In the genomic region with DNA sequence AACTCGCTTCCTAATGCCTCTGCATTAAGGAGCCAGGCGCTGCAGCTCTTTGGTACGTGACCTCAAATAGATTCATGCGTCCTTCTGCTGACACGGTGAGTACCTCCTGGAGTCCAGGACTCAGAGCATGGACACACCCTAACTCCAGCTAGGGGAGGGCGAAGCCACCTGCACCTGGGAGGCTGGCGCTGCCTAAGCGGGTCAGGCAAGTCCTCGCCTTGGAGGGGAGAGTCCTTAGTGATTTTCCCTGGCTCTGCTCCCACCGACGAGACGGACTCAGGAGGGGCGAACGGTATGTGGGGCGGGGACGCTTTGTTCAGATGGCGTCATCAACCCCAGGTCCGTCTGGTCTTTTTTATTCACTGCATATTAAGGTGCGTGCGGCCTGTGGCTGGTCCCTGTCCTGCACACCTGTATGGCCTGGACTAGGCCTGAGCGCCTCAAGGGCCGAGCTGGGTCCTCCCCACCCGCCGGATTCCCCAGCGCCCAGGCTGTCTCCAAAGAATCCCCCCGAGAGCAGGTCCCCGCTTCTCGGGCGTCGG, we compare ENCODE assay signal across 11 cellular contexts. TPM values are rescaled to one million over a fixed set of nuclear protein-coding genes. Genes with fewer than 3 reads are reported as not detected.
DNase-seq lines count a peak whose midpoint lies in the region; ATAC-seq and TF ChIP-seq lines count a peak whose summit lies in the region.
"Had no signal": no experiment of that assay in that cellular context is flagged by ENCODE, and none has a peak within 500 bp of the region (broad histone marks: within the 10 kb centered on the region; RNA-seq: fewer than 3 reads in every experiment).

No MANE protein-coding gene starts in this region.

- no peak overlapping the region for H3K18ac ChIP-seq in trophoblast cell (ENCODE audit: low read length)

- no peaks in the 10 kb centered on the region for H3K36me3 ChIP-seq in CD4-positive, alpha-beta memory T cell (ENCODE audit: insufficient read depth, low read length)
- H3K36me3 ChIP-seq in trophoblast cell (ENCODE audit: control insufficient read depth in 1 of 2, insufficient read depth in 2 of 2, low read length in 2 of 2): no peaks in the 10 kb centered on the region

- H3K4ac ChIP-seq in trophoblast cell (ENCODE audit: low read depth, low read length): no peak overlapping the region

- no peak overlapping the region for H3K27ac ChIP-seq in CD4-positive, alpha-beta memory T cell (ENCODE audit: low read depth, low read length)
- no peak overlapping the region for H3K27ac ChIP-seq in trophoblast cell (ENCODE audit: low read depth, low read length)
- H3K27ac ChIP-seq: SK-N-MC had no signal

- H3K36me3 Mint-ChIP-seq in CD4-positive, alpha-beta memory T cell: no peaks in the 10 kb centered on the region
- peaks cover 5% of the 10 kb centered on the region for H3K36me3 Mint-ChIP-seq in glutamatergic neuron (ENCODE audit: unreplicated experiment)
- H3K36me3 Mint-ChIP-seq in effector memory CD8-positive, alpha-beta T cell (ENCODE audit: insufficient read depth): no peaks in the 10 kb centered on the region
- H3K36me3 Mint-ChIP-seq: activated naive CD4-positive, alpha-beta T cell treated with anti-CD3 and anti-CD28 coated beads, Interleukin-2, amount 50 U/mL, for 72 hours; stimulated activated memory B cell treated with anti-CD40 and anti-IgM and Interleukin-4, amounts not matched to agents 10 μg/mL and 1 μg/mL and 100 μg/mL, for 72 hours had no signal

- POLR2A ChIA-PET in CD4-positive, alpha-beta memory T cell (lab: Charles Lee; ENCODE audit: partially characterized antibody): interaction anchor here (0.6 kb wide), 1 partner anchor 71 kb away, joined by 3 read pairs; no protein-coding TSS in a partner anchor

- intact Hi-C loops in CD4-positive, alpha-beta memory T cell (cut with micrococcal nuclease): no loop called here

- H3K4me1 Mint-ChIP-seq in CD4-positive, alpha-beta memory T cell: peaks cover 0 to 5% (median 3%) of the 10 kb centered on the region in 4 donors
- peaks cover 8% of the 10 kb centered on the region for H3K4me1 Mint-ChIP-seq in glutamatergic neuron (ENCODE audit: low read depth, unreplicated experiment)
- H3K4me1 Mint-ChIP-seq in effector memory CD8-positive, alpha-beta T cell (ENCODE audit: low read depth in 2 of 2): no peaks in the 10 kb centered on the region

- H2AFZ ChIP-seq in trophoblast cell (ENCODE audit: insufficient read depth, low read length, poor library complexity): no peak overlapping the region

- no peak overlapping the region for H4K91ac ChIP-seq in trophoblast cell (ENCODE audit: low read depth, low read length)

- no peaks in the 10 kb centered on the region for H3K79me1 ChIP-seq in trophoblast cell (ENCODE audit: low read length)

- H3K27ac Mint-ChIP-seq in CD4-positive, alpha-beta memory T cell: no peak overlapping the region
- no peak overlapping the region for H3K27ac Mint-ChIP-seq in glutamatergic neuron (ENCODE audit: unreplicated experiment)
- H3K27ac Mint-ChIP-seq in effector memory CD8-positive, alpha-beta T cell: no peak overlapping the region
- H3K27ac Mint-ChIP-seq: activated naive CD4-positive, alpha-beta T cell treated with anti-CD3 and anti-CD28 coated beads, Interleukin-2, amount 50 U/mL, for 72 hours; stimulated activated memory B cell treated with anti-CD40 and anti-IgM and Interleukin-4, amounts not matched to agents 10 μg/mL and 1 μg/mL and 100 μg/mL, for 72 hours had no signal

- ATAC-seq in effector memory CD8-positive, alpha-beta T cell (replicated peaks): no peak

- H4K8ac ChIP-seq in trophoblast cell (ENCODE audit: low read depth, low read length): no peak overlapping the region

- peak overlapping the region; percentile 60 for H3K4me2 ChIP-seq in trophoblast cell (ENCODE audit: low read length)

- H3K4me3 Mint-ChIP-seq in CD4-positive, alpha-beta memory T cell: peak overlapping the region in 5 of 8 donors; percentile 21 to 39 (median 34)
- H3K4me3 Mint-ChIP-seq in glutamatergic neuron (ENCODE audit: unreplicated experiment): peak overlapping the region; percentile 42
- H3K4me3 Mint-ChIP-seq in effector memory CD8-positive, alpha-beta T cell: peak overlapping the region in 1 of 2 donors; percentile 33

- no peak overlapping the region for H2BK12ac ChIP-seq in trophoblast cell (ENCODE audit: low read length)

- no peak for DNase-seq in CD4-positive, alpha-beta memory T cell
- DNase-seq in NCI-H146 treated with DMSO at 0.1 percent for 48 hours (lab: John Stamatoyannopoulos, UW; ENCODE audit: unreplicated experiment): peak; percentile 64
- DNase-seq in glutamatergic neuron: no peak
- no peak for DNase-seq in trophoblast cell
- DNase-seq in medulla oblongata (ENCODE audit: extremely low spot score): no peak
- no peak for DNase-seq in AML-193 (lab: John Stamatoyannopoulos, UW)
- DNase-seq in activated gamma-delta T cell treated with Interleukin-2 at 50 U/mL for 16 hours: no peak
- no peak for DNase-seq in effector memory CD8-positive, alpha-beta T cell

- no peak overlapping the region for H3K14ac ChIP-seq in trophoblast cell (ENCODE audit: low read length)

- H4K12ac ChIP-seq in trophoblast cell (ENCODE audit: low read depth, low read length): no peak overlapping the region

- no peak overlapping the region for H2BK5ac ChIP-seq in trophoblast cell (ENCODE audit: low read depth, low read length, poor library complexity)

- H2AK5ac ChIP-seq in trophoblast cell (ENCODE audit: low read length): no peak overlapping the region

- H2BK120ac ChIP-seq in trophoblast cell (ENCODE audit: insufficient read depth, low read length, poor library complexity): no peak overlapping the region

- WGBS in trophoblast cell (ENCODE audit: extremely low coverage, insufficient coverage, insufficient read length): no CpG with 5 or more reads among the region's 30 CpGs

- H3K9me3 Mint-ChIP-seq in CD4-positive, alpha-beta memory T cell: no peaks in the 10 kb centered on the region
- no peaks in the 10 kb centered on the region for H3K9me3 Mint-ChIP-seq in glutamatergic neuron (ENCODE audit: unreplicated experiment)
- H3K9me3 Mint-ChIP-seq in effector memory CD8-positive, alpha-beta T cell: no peaks in the 10 kb centered on the region
- H3K9me3 Mint-ChIP-seq: activated naive CD4-positive, alpha-beta T cell treated with anti-CD3 and anti-CD28 coated beads, Interleukin-2, amount 50 U/mL, for 72 hours; stimulated activated memory B cell treated with anti-CD40 and anti-IgM and Interleukin-4, amounts not matched to agents 10 μg/mL and 1 μg/mL and 100 μg/mL, for 72 hours had no signal

- no peak overlapping the region for H3K9ac ChIP-seq in trophoblast cell (ENCODE audit: low read length)

- no peak for TF ChIP-seq CTCF in glutamatergic neuron (IDR thresholded peaks at IDR 0.05; ENCODE audit: partially characterized antibody, unreplicated experiment)

- no peaks in the 10 kb centered on the region for H3K79me2 ChIP-seq in trophoblast cell (ENCODE audit: control insufficient read depth, insufficient read depth, low read length, poor library complexity)

- no peak overlapping the region for H3K4me3 ChIP-seq in CD4-positive, alpha-beta memory T cell (ENCODE audit: low read length in 2 of 2)
- no peak overlapping the region for H3K4me3 ChIP-seq in trophoblast cell (ENCODE audit: low read depth, low read length)
- H3K4me3 ChIP-seq: SK-N-MC had no signal

- no peaks in the 10 kb centered on the region for H3K4me1 ChIP-seq in CD4-positive, alpha-beta memory T cell (ENCODE audit: insufficient read depth, low read length)
- H3K4me1 ChIP-seq in trophoblast cell (ENCODE audit: control insufficient read depth in 1 of 2, insufficient read depth in 2 of 2, low read length in 2 of 2): peaks cover 0 to 4% of the 10 kb centered on the region in 2 experiments

- H3K9me3 ChIP-seq in CD4-positive, alpha-beta memory T cell (ENCODE audit: control insufficient read depth in 1 of 2, low read length in 2 of 2): no peaks in the 10 kb centered on the region
- peaks cover 4% of the 10 kb centered on the region for H3K9me3 ChIP-seq in trophoblast cell (ENCODE audit: insufficient read depth, low read depth, low read length)

- CTCF ChIA-PET in CD4-positive, alpha-beta memory T cell (lab: Charles Lee; ENCODE audit: partially characterized antibody): interaction anchor here (1.4 kb wide), 1 partner anchor 8 kb away, joined by 3 read pairs; no protein-coding TSS in a partner anchor

- H3K27me3 ChIP-seq in CD4-positive, alpha-beta memory T cell (ENCODE audit: insufficient read depth, low read length): peaks cover 8% of the 10 kb centered on the region
- H3K27me3 ChIP-seq in trophoblast cell (ENCODE audit: insufficient read depth, low read length): peaks cover 14% of the 10 kb centered on the region

- no peak overlapping the region for H3K23ac ChIP-seq in trophoblast cell (ENCODE audit: low read length)

- peaks cover 42 to 44% of the 10 kb centered on the region in 2 donors for H3K27me3 Mint-ChIP-seq in CD4-positive, alpha-beta memory T cell
- peaks cover 14% of the 10 kb centered on the region for H3K27me3 Mint-ChIP-seq in glutamatergic neuron (ENCODE audit: unreplicated experiment)
- peaks cover 43 to 91% of the 10 kb centered on the region in 2 donors for H3K27me3 Mint-ChIP-seq in effector memory CD8-positive, alpha-beta T cell

RNA-seq across cellular contexts. Expression of a gene that starts 50.3 kb away (rescaled TPM):
- total RNA-seq in CD4-positive, alpha-beta memory T cell: 10 to 100 TPM; 78.0 to 81.6 TPM
- polyA plus RNA-seq in CD4-positive, alpha-beta memory T cell: 10 to 100 TPM; 22.6 to 42.6 TPM
- total RNA-seq in glutamatergic neuron (ENCODE audit: unreplicated experiment): 60.3 TPM
- polyA plus RNA-seq in trophoblast cell (2013): 34.2 and 36.1 TPM in 2 replicates

RNA-seq across cellular contexts. Expression of a gene that starts 50.7 kb away (rescaled TPM):
- 1 to 10 TPM; 7.8 to 9.2 TPM for total RNA-seq in CD4-positive, alpha-beta memory T cell
- 10 to 100 TPM in 1 of 2 donors, 1 to 10 TPM in 1; 5.4 to 11.2 TPM for polyA plus RNA-seq in CD4-positive, alpha-beta memory T cell
- 47.2 TPM for total RNA-seq in glutamatergic neuron (ENCODE audit: unreplicated experiment)
- 8.9 and 9.3 TPM in 2 replicates for polyA plus RNA-seq in trophoblast cell (2013)
